In genomic region chr5:163306421-163306820, GRCh38 we compare ENCODE assay signal across 9 cellular contexts.
DNase-seq lines count a peak whose midpoint lies in the region; ATAC-seq and TF ChIP-seq lines count a peak whose summit lies in the region.
"Had no signal": no experiment of that assay in that cellular context is flagged by ENCODE, and none has a peak within 500 bp of the region (broad histone marks: within the 10 kb centered on the region; RNA-seq: fewer than 3 reads in every experiment).

No MANE protein-coding gene starts in this region.

- no peak for ATAC-seq in HG02884 (IDR thresholded peaks at IDR 0.05; ENCODE audit: unreplicated experiment)
- ATAC-seq in HG02973 (IDR thresholded peaks at IDR 0.05; ENCODE audit: unreplicated experiment): no peak

- H3K4me3 ChIP-seq in WERI-Rb-1 (ENCODE audit: low read depth, low read length): no peak overlapping the region
- H3K4me3 ChIP-seq: coronary artery had no signal

- no peak for TF ChIP-seq EP300 in Ishikawa (IDR thresholded peaks at IDR 0.05; ENCODE audit: borderline replicate concordance)

- H3K36me3 ChIP-seq in WERI-Rb-1: no peaks in the 10 kb centered on the region

- CTCF ChIA-PET in GM10248 (lab: Yijun Ruan, JAX): interaction anchor here (0.7 to 3.4 kb wide), 11 partner anchors 9 to 108 kb away, joined by 3 to 25 read pairs (median 3); no protein-coding TSS in a partner anchor

- H3K9me3 ChIP-seq in WERI-Rb-1 (ENCODE audit: severe bottlenecking): no peaks in the 10 kb centered on the region

- TF ChIP-seq RAD21 in Ishikawa (IDR thresholded peaks at IDR 0.05; ENCODE audit: low read depth): peak; percentile 16; the same call in 1 of the 2 replicates

- H3K27me3 ChIP-seq in WERI-Rb-1 (ENCODE audit: insufficient read depth, low read depth, severe bottlenecking): peaks cover 54% of the 10 kb centered on the region

- H3K27ac ChIP-seq in WERI-Rb-1: no peak overlapping the region
- H3K27ac ChIP-seq: coronary artery had no signal

- DNase-seq in GM10248 (ENCODE audit: extremely low spot score) (no peak), WERI-Rb-1 (no peak), medulla oblongata (ENCODE audit: extremely low spot score) (peak; percentile 11), NCI-H187 treated with DMSO at 0.1 percent for 48 hours (lab: John Stamatoyannopoulos, UW) (no peak)
- no peak for DNase-seq in stimulated activated CD4-positive, alpha-beta T cell treated with anti-CD3 and anti-CD28 coated beads, Interleukin-15, amount 100 ng/mL, for 24 hours

- TF ChIP-seq CTCF in GM10248 (IDR thresholded peaks at IDR 0.05; ENCODE audit: control extremely low read depth, extremely low read depth, low read depth, missing control alignments): peak; percentile 14
- TF ChIP-seq CTCF in WERI-Rb-1 (IDR thresholded peaks at IDR 0.05; ENCODE audit: low read depth, low read length): peak; percentile 13; the same call in 1 of the 2 replicates

- POLR2A ChIA-PET in GM10248 (lab: Yijun Ruan, JAX): no interaction called here

TF ChIP-seq in Ishikawa, 13 proteins besides CTCF, POLR2A, EP300 and RAD21:
- TF ChIP-seq USF1 (IDR thresholded peaks at IDR 0.05): no peak
- TF ChIP-seq CREB1 (IDR thresholded peaks at IDR 0.05; ENCODE audit: low read depth): no peak
- no peak for TF ChIP-seq CEBPB (IDR thresholded peaks at IDR 0.05)
- TF ChIP-seq, protein P1, sequence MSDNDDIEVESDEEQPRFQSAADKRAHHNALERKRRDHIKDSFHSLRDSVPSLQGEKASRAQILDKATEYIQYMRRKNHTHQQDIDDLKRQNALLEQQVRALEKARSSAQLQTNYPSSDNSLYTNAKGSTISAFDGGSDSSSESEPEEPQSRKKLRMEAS (IDR thresholded peaks at IDR 0.05): no peak
- TF ChIP-seq TEAD4 (IDR thresholded peaks at IDR 0.05): no peak
- no peak for TF ChIP-seq TCF12 (IDR thresholded peaks at IDR 0.05; ENCODE audit: low read depth)
